Comparison of ENCODE assay signal across 8 cellular contexts in the genomic region with DNA sequence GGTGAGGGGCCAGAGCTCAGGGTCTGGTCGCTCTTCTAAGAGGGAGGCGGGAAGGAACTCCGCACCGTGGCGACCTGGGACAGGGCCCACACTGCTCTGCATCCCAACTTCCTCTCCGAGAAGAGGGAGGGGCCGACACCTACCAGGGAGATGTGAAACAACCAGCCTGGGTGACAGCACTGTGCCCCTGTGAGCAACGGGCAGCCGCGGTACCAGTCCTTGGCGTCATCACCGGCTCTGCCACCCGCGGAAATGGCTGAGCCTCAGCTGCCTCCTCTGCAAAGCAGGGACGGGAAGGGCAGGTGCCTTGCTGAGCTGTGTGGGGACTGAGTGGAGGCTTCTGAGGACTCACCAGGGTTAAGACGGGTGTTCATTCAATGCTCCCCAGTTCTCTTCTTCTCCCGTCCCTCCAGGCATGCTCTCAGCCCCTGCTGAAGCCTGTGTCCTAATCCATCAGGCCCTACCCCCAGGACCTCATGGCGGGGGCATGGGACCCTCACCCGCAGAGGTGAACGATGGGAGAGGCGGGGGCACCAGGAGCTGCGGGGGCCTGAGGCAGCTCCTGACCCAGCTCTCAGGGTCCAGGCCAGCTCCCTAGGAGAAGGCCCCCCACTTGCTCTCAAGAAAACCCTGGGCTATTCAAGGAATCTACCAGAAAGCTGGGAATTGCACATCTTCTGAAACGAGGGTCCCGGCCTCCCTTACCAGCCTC. TPM values are rescaled to one million over a fixed set of nuclear protein-coding genes. Genes with fewer than 3 reads are reported as not detected.
DNase-seq lines count a peak whose midpoint lies in the region; ATAC-seq and TF ChIP-seq lines count a peak whose summit lies in the region.

No MANE protein-coding gene starts in this region.

- 27 to 48% (median 34%) methylated on average over 7 to 24 of the region's 24 CpGs for WGBS in adrenal gland, 4 donors

- peaks cover 90% of the 10 kb centered on the region for H3K4me1 Mint-ChIP-seq in stimulated activated naive CD8-positive, alpha-beta T cell treated with anti-CD3 and anti-CD28 coated beads, Interleukin-15, amount 100 ng/mL, for 72 hours

- H3K27me3 Mint-ChIP-seq in stimulated activated naive CD8-positive, alpha-beta T cell treated with anti-CD3 and anti-CD28 coated beads, Interleukin-15, amount 100 ng/mL, for 72 hours, result no peaks in the 10 kb centered on the region

- peaks cover 7% of the 10 kb centered on the region for H3K36me3 ChIP-seq in GM06990 (ENCODE audit: control insufficient read depth, insufficient read depth, low read length)
- no peaks in the 10 kb centered on the region for H3K36me3 ChIP-seq in adrenal gland (replicated peaks in 1 of 2)

- no peaks in the 10 kb centered on the region for H3K9me3 ChIP-seq in adrenal gland (replicated peaks in 1 of 3)

- H3K4me3 Mint-ChIP-seq in stimulated activated naive CD8-positive, alpha-beta T cell treated with anti-CD3 and anti-CD28 coated beads, Interleukin-15, amount 100 ng/mL, for 72 hours, result peak overlapping the region; percentile 27 to 73

- intact Hi-C loops in adrenal gland (cut with DNase I), result no loop called here

- H3K27ac Mint-ChIP-seq in stimulated activated naive CD8-positive, alpha-beta T cell treated with anti-CD3 and anti-CD28 coated beads, Interleukin-15, amount 100 ng/mL, for 72 hours, result peak overlapping the region in 1 of 2 donors; percentile 12

- TF ChIP-seq CTCF in GM06990 (IDR thresholded peaks at IDR 0.05; ENCODE audit: insufficient read depth, low read length, poor library complexity, severe bottlenecking) (no peak), adrenal gland (IDR thresholded peaks at IDR 0.05) (no peak)

- DNase-seq in GM06990 (ENCODE audit: extremely low read depth, insufficient read length) (peak; percentile 65), NCI-H1436 (lab: John Stamatoyannopoulos, UW) (peak; percentile 82), adrenal gland (peak; percentile 57 to 86 (median 75)), mucosa of gallbladder (ENCODE audit: low spot score) (peak; percentile 51), NCI-H345 (lab: John Stamatoyannopoulos, UW) (no peak), HuH-7.5 (ENCODE audit: low spot score) (no peak)
- peak; percentile 33 to 61 for DNase-seq in stimulated activated naive CD8-positive, alpha-beta T cell treated with anti-CD3 and anti-CD28 coated beads, Interleukin-15, amount 100 ng/mL, for 72 hours

- H3K9me3 Mint-ChIP-seq in stimulated activated naive CD8-positive, alpha-beta T cell treated with anti-CD3 and anti-CD28 coated beads, Interleukin-15, amount 100 ng/mL, for 72 hours, result no peaks in the 10 kb centered on the region

- no peak for TF ChIP-seq POLR2A in adrenal gland (IDR thresholded peaks at IDR 0.05)

- ATAC-seq in GM21529 (IDR thresholded peaks at IDR 0.05; ENCODE audit: unreplicated experiment), result peak; percentile 73
- peak; percentile 95 for ATAC-seq in stimulated activated naive CD8-positive, alpha-beta T cell treated with anti-CD3 and anti-CD28 coated beads, Interleukin-15, amount 100 ng/mL, for 72 hours

- no peaks in the 10 kb centered on the region for H3K27me3 ChIP-seq in GM06990 (replicated peaks; ENCODE audit: control insufficient read depth, insufficient read depth, low read length)
- no peaks in the 10 kb centered on the region for H3K27me3 ChIP-seq in adrenal gland

- peak overlapping the region; percentile 8 to 92 (median 79) for H3K27ac ChIP-seq in adrenal gland

- peaks cover 72 to 74% of the 10 kb centered on the region in 2 donors for H3K4me1 ChIP-seq in adrenal gland (replicated peaks in 1 of 2)

- H3K4me3 ChIP-seq in GM06990 (replicated peaks; ENCODE audit: low read depth, low read length) (peak overlapping the region; percentile 30), adrenal gland (peak overlapping the region in 1 of 4 donors; percentile 16)

RNA-seq across cellular contexts. Expression of a gene that starts 9.3 kb away (rescaled TPM):
- total RNA-seq in adrenal gland (10 to 100 TPM in 7 of 8 donors, 1 to 10 TPM in 1; 8.5 to 51.5 (median 27.8) TPM), mucosa of gallbladder (38.2 TPM)
- 10 to 100 TPM in 2 of 3 donors, 1 to 10 TPM in 1; 4.6 to 44.7 (median 31.0) TPM for polyA plus RNA-seq in adrenal gland

RNA-seq across cellular contexts. Expression of a gene that starts 29.3 kb away (rescaled TPM):
- total RNA-seq in adrenal gland (10 to 100 TPM; 19.5 to 66.3 (median 35.8) TPM), mucosa of gallbladder (76.2 TPM)
- polyA plus RNA-seq in adrenal gland, result 10 to 100 TPM in 2 of 3 donors, 1 to 10 TPM in 1; 7.2 to 63.9 (median 39.4) TPM

Comparison
In these comparisons a context has a peak if more than half of its experiments do, and no peak if none do; other contexts are left out.
1. DNase-seq: peak in GM06990 (single experiment), NCI-H1436 (single experiment), adrenal gland (7 of 7), mucosa of gallbladder (single experiment) and stimulated activated naive CD8-positive, alpha-beta T cell treated with anti-CD3 and anti-CD28 coated beads, Interleukin-15, amount 100 ng/mL, for 72 hours (2 of 2); none in NCI-H345 (single experiment) and HuH-7.5 (single experiment).